Comparison of ENCODE assay signal across 8 cellular contexts in genomic region chr18:44680271-44681038, GRCh38. TPM values are rescaled to one million over a fixed set of nuclear protein-coding genes. Genes with fewer than 3 reads are reported as not detected.
DNase-seq lines count a peak whose midpoint lies in the region; ATAC-seq and TF ChIP-seq lines count a peak whose summit lies in the region.

TSS of gene SETBP1 (plus strand) at chr18:44680888. CDS start at chr18:44701347, 20,459 bp downstream.

- CTCF ChIA-PET in BJ (lab: Yijun Ruan, JAX) = interaction anchor here (1.2 to 1.3 kb wide), 2 partner anchors 370 to 376 kb away, joined by 3 read pairs; no protein-coding TSS in a partner anchor
- CTCF ChIA-PET in activated CD8-positive, alpha-beta memory T cell treated with anti-CD3 and anti-CD28 coated beads for 36 hours (lab: Charles Lee) = interaction anchor here (0.6 to 1.0 kb wide), 3 partner anchors 32 to 45 kb away, joined by 3 to 4 read pairs (median 3); no protein-coding TSS in a partner anchor

- H3K27me3 ChIP-seq in BJ (ENCODE audit: control insufficient read depth, insufficient read depth, low read length) (no peaks in the 10 kb centered on the region; the same call in 1 of the 2 replicates), stomach (peaks cover 0 to 13% (median 0%) of the 10 kb centered on the region in 3 donors)

- ATAC-seq in GM19351 (IDR thresholded peaks at IDR 0.05; ENCODE audit: unreplicated experiment) = peak; percentile 15
- peak; percentile 7 for ATAC-seq in esophagus mucosa
- ATAC-seq in mucosa of descending colon = peak; percentile 38

- DNase-seq in BJ (ENCODE audit: low read depth) = no peak
- DNase-seq in NCI-H2107 (lab: John Stamatoyannopoulos, UW) = peak; percentile 75
- DNase-seq in mucosa of descending colon = peak; percentile 72 to 81 (median 76)
- DNase-seq in stomach = peak; percentile 76
- DNase-seq in HCEC 1CT = no peak

- H3K4me1 ChIP-seq in mucosa of descending colon (ENCODE audit: low read depth) (peaks cover 4% of the 10 kb centered on the region), stomach (peaks cover 23 to 76% (median 49%) of the 10 kb centered on the region in 4 donors)

- no peak for TF ChIP-seq POLR2A in stomach (IDR thresholded peaks at IDR 0.05)

- H3K27ac ChIP-seq in stomach = peak within 1 kb of the TSS; percentile 97 to 99 (median 98)

- 0 to 1% (median 1%) methylated on average over 20 to 65 of the region's 65 CpGs for WGBS in stomach, 5 donors

- H3K4me3 ChIP-seq in BJ (ENCODE audit: low read depth, low read length) (peak within 1 kb of the TSS; percentile 82), mucosa of descending colon (peak within 1 kb of the TSS; percentile 48), stomach (peak within 1 kb of the TSS; percentile 82 to 89 (median 85))

- intact Hi-C loops in mucosa of descending colon (cut with DNase I, micrococcal nuclease) = no loop called here
- intact Hi-C loops in stomach (cut with DNase I; ENCODE audit: low total_unique reads) = no loop called here

- TF ChIP-seq CTCF in BJ (IDR thresholded peaks at IDR 0.05; ENCODE audit: insufficient read depth, low read depth, low read length) = no peak
- no peak for TF ChIP-seq CTCF in mucosa of descending colon (IDR thresholded peaks at IDR 0.05)
- TF ChIP-seq CTCF in stomach (IDR thresholded peaks at IDR 0.05) = peak in 1 of 7 experiments; percentile 9

- no peaks in the 10 kb centered on the region for H3K9me3 ChIP-seq in mucosa of descending colon
- no peaks in the 10 kb centered on the region for H3K9me3 ChIP-seq in stomach

- POLR2A ChIA-PET in BJ (lab: Charles Lee) = no interaction called here
- POLR2A ChIA-PET in activated CD8-positive, alpha-beta memory T cell treated with anti-CD3 and anti-CD28 coated beads for 36 hours (lab: Charles Lee) = interaction anchor here (0.7 to 2.1 kb wide), 6 partner anchors 22 to 223 kb away, joined by 3 to 9 read pairs (median 4); no protein-coding TSS in a partner anchor

- no peak for TF ChIP-seq EP300 in stomach (IDR thresholded peaks at IDR 0.05)

- H3K36me3 ChIP-seq in BJ (ENCODE audit: control insufficient read depth, insufficient read depth, low read length) = no peaks in the 10 kb centered on the region
- no peaks in the 10 kb centered on the region for H3K36me3 ChIP-seq in mucosa of descending colon (ENCODE audit: low read depth)
- no peaks in the 10 kb centered on the region for H3K36me3 ChIP-seq in stomach

RNA-seq across cellular contexts. Expression of gene SETBP1, which starts in this region (rescaled TPM):
- polyA plus RNA-seq in BJ (2011; rRNA removed) = 2.6 and 2.9 TPM in 2 replicates
- polyA minus RNA-seq in BJ (2011; rRNA and poly(A)+ RNA removed) = 4.7 and 5.9 TPM in 2 replicates
- 10 to 100 TPM; 17.3 to 18.4 TPM for total RNA-seq in activated CD8-positive, alpha-beta memory T cell treated with anti-CD3 and anti-CD28 coated beads for 36 hours
- total RNA-seq in esophagus mucosa = 8.5 TPM
- total RNA-seq in mucosa of descending colon = 10 to 100 TPM; 15.0 to 97.2 (median 17.8) TPM
- 10 to 100 TPM; 15.1 to 66.5 (median 29.2) TPM for total RNA-seq in stomach
- 1 to 10 TPM; 1.4 to 2.3 (median 2.0) TPM for polyA plus RNA-seq in stomach

Comparison
In these comparisons a context has a peak if more than half of its experiments do, and no peak if none do; other contexts are left out.
1. DNase-seq: peak in NCI-H2107 (single experiment), mucosa of descending colon (3 of 3) and stomach (single experiment); none in BJ (single experiment) and HCEC 1CT (single experiment).
2. Peak in every context shown above with its lines, with median percentiles within 50 percentile points of each other: H3K4me3 ChIP-seq and ATAC-seq.